In genomic region chr9:98502976-98503325, GRCh38 we compare ENCODE assay signal across 13 cellular contexts.
A peak's percentile ranks its signal among the peaks of the same experiment; 100 is the strongest.
DNase-seq lines count a peak whose midpoint lies in the region; ATAC-seq and TF ChIP-seq lines count a peak whose summit lies in the region.
"Had no signal": no experiment of that assay in that cellular context is flagged by ENCODE, and none has a peak within 500 bp of the region (broad histone marks: within the 10 kb centered on the region; RNA-seq: fewer than 3 reads in every experiment).

No MANE protein-coding gene starts in this region.

- H3K4me1 ChIP-seq in neural progenitor cell = no peaks in the 10 kb centered on the region
- no peaks in the 10 kb centered on the region for H3K4me1 ChIP-seq in BE2C
- H3K4me1 ChIP-seq: Caco-2, spleen had no signal

- peaks cover 15% of the 10 kb centered on the region for H3K27me3 Mint-ChIP-seq in neural progenitor cell (ENCODE audit: insufficient read depth, low read depth)

- H3K27ac Mint-ChIP-seq in neural progenitor cell = peak overlapping the region; percentile 81
- peak overlapping the region in 1 of 2 donors; percentile 3 for H3K27ac Mint-ChIP-seq in activated naive CD4-positive, alpha-beta T cell treated with anti-CD3 and anti-CD28 coated beads, Interleukin-2, amount 50 U/mL, for 72 hours

- H3K9me3 Mint-ChIP-seq in neural progenitor cell = peaks cover 12% of the 10 kb centered on the region
- H3K9me3 Mint-ChIP-seq in activated naive CD4-positive, alpha-beta T cell treated with anti-CD3 and anti-CD28 coated beads, Interleukin-2, amount 50 U/mL, for 72 hours = no peaks in the 10 kb centered on the region

- no peaks in the 10 kb centered on the region for H3K36me3 Mint-ChIP-seq in neural progenitor cell
- no peaks in the 10 kb centered on the region for H3K36me3 Mint-ChIP-seq in activated naive CD4-positive, alpha-beta T cell treated with anti-CD3 and anti-CD28 coated beads, Interleukin-2, amount 50 U/mL, for 72 hours

- no peak overlapping the region for H3K4me2 ChIP-seq in neural progenitor cell

- no peak overlapping the region for H2AFZ ChIP-seq in neural progenitor cell (replicated peaks)

- no peaks in the 10 kb centered on the region for H4K20me1 ChIP-seq in neural progenitor cell (ENCODE audit: low read depth)

- H3K36me3 ChIP-seq in neural progenitor cell = no peaks in the 10 kb centered on the region
- no peaks in the 10 kb centered on the region for H3K36me3 ChIP-seq in BE2C
- H3K36me3 ChIP-seq: spleen had no signal

- peak; percentile 74 for DNase-seq in ELF-1 (ENCODE audit: low read depth, low spot score)
- DNase-seq in amniotic stem cell (lab: John Stamatoyannopoulos, UW) = peak; percentile 5
- peak; percentile 28 for DNase-seq in glomerular visceral epithelial cell (ENCODE audit: extremely low spot score)
- DNase-seq in neural progenitor cell (ENCODE audit: low spot score) = no peak
- no peak for DNase-seq in BE2C
- DNase-seq in activated naive CD4-positive, alpha-beta T cell treated with anti-CD3 and anti-CD28 coated beads, Interleukin-2, amount 50 U/mL, for 72 hours (ENCODE audit: low spot score in 2 of 2) = no peak
- no peak for DNase-seq in GM10266 (ENCODE audit: extremely low spot score)
- DNase-seq: activated T-cell treated with anti-CD3 and anti-CD28 coated beads for 4 hours; Caco-2; central memory CD4-positive, alpha-beta T cell; NCI-H1694; spleen had no signal

- no peaks in the 10 kb centered on the region for H3K79me2 ChIP-seq in neural progenitor cell (ENCODE audit: low read depth)

- H3K4me3 ChIP-seq in neural progenitor cell (no peak overlapping the region), BE2C (ENCODE audit: low read depth, low read length) (no peak overlapping the region)
- H3K4me3 ChIP-seq: spleen had no signal

- TF ChIP-seq CTCF in neural progenitor cell (IDR thresholded peaks at IDR 0.05) (no peak), BE2C (IDR thresholded peaks at IDR 0.05; ENCODE audit: low read depth, low read length) (no peak), GM10266 (IDR thresholded peaks at IDR 0.05; ENCODE audit: control insufficient read depth, insufficient read depth, low read depth, missing control alignments) (no peak)

- H3F3A ChIP-seq in neural progenitor cell (ENCODE audit: low read depth) = no peaks in the 10 kb centered on the region

- no peak overlapping the region for H3K27ac ChIP-seq in neural progenitor cell
- H3K27ac ChIP-seq: spleen had no signal

- H3K4me1 Mint-ChIP-seq in neural progenitor cell = peaks cover 21% of the 10 kb centered on the region

- ATAC-seq in HG03460 (IDR thresholded peaks at IDR 0.05; ENCODE audit: unreplicated experiment) = no peak
- ATAC-seq in activated naive CD4-positive, alpha-beta T cell treated with anti-CD3 and anti-CD28 coated beads, Interleukin-2, amount 50 U/mL, for 72 hours = no peak

- H3K27me3 ChIP-seq in neural progenitor cell = no peaks in the 10 kb centered on the region
- H3K27me3 ChIP-seq in BE2C = no peaks in the 10 kb centered on the region; the same call in 1 of the 2 replicates

- H3K9me3 ChIP-seq in neural progenitor cell (ENCODE audit: low read depth) (no peaks in the 10 kb centered on the region), BE2C (no peaks in the 10 kb centered on the region)
- H3K9me3 ChIP-seq: Caco-2, spleen had no signal

- H3K9ac ChIP-seq in neural progenitor cell = no peak overlapping the region

- no peak overlapping the region for H3K4me3 Mint-ChIP-seq in neural progenitor cell

Comparison
In these comparisons a context has a peak if more than half of its experiments do, and no peak if none do; other contexts are left out.
1. DNase-seq: peak in ELF-1 (single experiment), amniotic stem cell (single experiment) and glomerular visceral epithelial cell (single experiment); none in neural progenitor cell (single experiment), BE2C (single experiment), activated naive CD4-positive, alpha-beta T cell treated with anti-CD3 and anti-CD28 coated beads, Interleukin-2, amount 50 U/mL, for 72 hours (0 of 2) and GM10266 (single experiment).